In genomic region chr5:94010814-94011213, GRCh38 we compare ENCODE assay signal across 24 cellular contexts.
"Had no signal": no experiment of that assay in that cellular context is flagged by ENCODE, and none has a peak within 500 bp of the region (broad histone marks: within the 10 kb centered on the region; RNA-seq: fewer than 3 reads in every experiment).

No MANE protein-coding gene starts in this region.

- H3K4me3 Mint-ChIP-seq: activated naive CD4-positive, alpha-beta T cell treated with anti-CD3 and anti-CD28 coated beads, Interleukin-2, amount 50 U/mL, for 24 hours; activated T-cell treated with anti-CD3 and anti-CD28 coated beads, Interleukin-2, amount 50 U/mL, for 4 hours; central memory CD8-positive, alpha-beta T cell; immature natural killer cell; nephron; type B pancreatic cell had no signal

- H3K36me3 ChIP-seq: adrenal gland, left ventricle myocardium inferior, neutrophil, ovary, prostate gland, thoracic aorta had no signal

- H3K27ac Mint-ChIP-seq: immature natural killer cell, nephron, type B pancreatic cell had no signal

- H3K27me3 ChIP-seq: adrenal gland, hepatocyte, neutrophil, ovary, spleen had no signal

- H3K4me1 ChIP-seq: adrenal gland, left ventricle myocardium inferior, prostate gland, spleen had no signal

- H3K27me3 Mint-ChIP-seq: activated naive CD4-positive, alpha-beta T cell treated with anti-CD3 and anti-CD28 coated beads, Interleukin-2, amount 50 U/mL, for 24 hours; central memory CD8-positive, alpha-beta T cell; type B pancreatic cell had no signal

- H3K27ac ChIP-seq: adrenal gland, hepatocyte, left ventricle myocardium inferior, neutrophil, ovary, prostate gland, spleen, thoracic aorta had no signal

- H3K9me3 ChIP-seq: adrenal gland, neutrophil, ovary, prostate gland, thoracic aorta had no signal

- H3K4me2 ChIP-seq: hepatocyte had no signal

- ATAC-seq: activated T-cell treated with anti-CD3 and anti-CD28 coated beads, Interleukin-2, amount 50 U/mL, for 4 hours; esophagus mucosa had no signal

- H3K4me3 ChIP-seq: adrenal gland, hepatocyte, left ventricle myocardium inferior, ovary, prostate gland, spleen, thoracic aorta had no signal

- H3K79me2 ChIP-seq: hepatocyte had no signal

- H3K4me1 Mint-ChIP-seq: nephron had no signal

- H2AFZ ChIP-seq: hepatocyte had no signal

- DNase-seq: activated CD4-positive, alpha-beta T cell treated with anti-CD3 and anti-CD28 coated beads for 1 hour; activated CD8-positive, alpha-beta memory T cell treated with anti-CD3 and anti-CD28 coated beads for 24 hours; activated CD8-positive, alpha-beta memory T cell treated with anti-CD3 and anti-CD28 coated beads, Interleukin-2, amount 50 U/mL, for 4 hours; activated effector memory CD4-positive, alpha-beta T cell treated with anti-CD3 and anti-CD28 coated beads, Interleukin-2, amount 50 U/mL, for 16 hours; activated T-cell treated with anti-CD3 and anti-CD28 coated beads, Interleukin-2, amount 50 U/mL, for 4 hours; adrenal gland; effector memory CD4-positive, alpha-beta T cell; immature natural killer cell; kidney glomerular epithelial cell; left ventricle myocardium inferior; ovary; spleen; stimulated activated CD4-positive, alpha-beta T cell treated with anti-CD3 and anti-CD28 coated beads, Interleukin-4, amount 100 ng/mL, for 1 hour; stimulated activated naive CD4-positive, alpha-beta T cell treated with Interleukin-2 at 50 U/mL for 16 hours; T-helper 1 cell had no signal
